Comparison of ENCODE assay signal across 20 cellular contexts in the genomic region with DNA sequence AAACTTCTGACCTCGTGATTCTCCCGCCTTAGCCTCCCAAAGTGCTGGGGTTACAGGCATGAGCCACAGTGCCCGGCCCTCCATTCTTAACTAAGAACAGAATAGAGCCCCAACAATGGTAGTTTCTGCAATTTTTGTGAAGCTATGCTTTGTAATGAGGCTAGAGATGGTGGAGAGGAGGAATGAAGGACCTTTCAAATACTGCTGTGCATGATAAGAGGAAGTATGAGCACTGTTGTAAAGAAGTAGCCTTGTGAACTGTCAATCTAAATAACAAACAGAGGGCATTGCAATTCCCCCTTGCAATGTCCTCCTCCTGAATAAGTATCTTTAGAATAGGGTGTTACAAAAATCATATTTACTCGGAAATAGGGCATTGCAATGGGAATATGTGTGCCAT.
"Had no signal": no experiment of that assay in that cellular context is flagged by ENCODE, and none has a peak within 500 bp of the region (broad histone marks: within the 10 kb centered on the region; RNA-seq: fewer than 3 reads in every experiment).

No MANE protein-coding gene starts in this region.

- DNase-seq: activated CD4-positive, alpha-beta T cell treated with anti-CD3 and anti-CD28 coated beads for 36 hours; activated CD8-positive, alpha-beta memory T cell treated with anti-CD3 and anti-CD28 coated beads, Interleukin-2, amount 50 U/mL, for 4 hours; activated CD8-positive, alpha-beta T cell treated with anti-CD3 and anti-CD28 coated beads for 36 hours; activated gamma-delta T cell treated with Interleukin-2 at 50 U/mL for 16 hours; activated naive CD4-positive, alpha-beta T cell treated with anti-CD3 and anti-CD28 coated beads, Interleukin-2, amount 10 ng/mL, durations not matched to agents 7 days and 5 days; activated naive CD8-positive, alpha-beta T cell treated with anti-CD3 and anti-CD28 coated beads for 36 hours; activated T-cell treated with anti-CD3 and anti-CD28 coated beads, Interleukin-2, amount 50 U/mL, for 72 hours; brain microvascular endothelial cell; NCI-H1092; NCI-H1417; NCI-H1930; NCI-H2171; NCI-H226; NCI-H526 treated with DMSO at 0.1 percent for 48 hours; NCI-H82; SIG-M5; T-helper 17 cell; T-helper 9 cell had no signal

- H3K27ac ChIP-seq: brain microvascular endothelial cell, cardiac muscle cell had no signal

- H3K36me3 Mint-ChIP-seq: activated naive CD4-positive, alpha-beta T cell treated with anti-CD3 and anti-CD28 coated beads, Interleukin-2, amount 10 ng/mL, durations not matched to agents 7 days and 5 days; activated naive CD8-positive, alpha-beta T cell treated with anti-CD3 and anti-CD28 coated beads for 36 hours had no signal

- H3K27ac Mint-ChIP-seq: activated CD4-positive, alpha-beta T cell treated with anti-CD3 and anti-CD28 coated beads for 36 hours; activated CD8-positive, alpha-beta T cell treated with anti-CD3 and anti-CD28 coated beads for 36 hours; activated naive CD4-positive, alpha-beta T cell treated with anti-CD3 and anti-CD28 coated beads, Interleukin-2, amount 10 ng/mL, durations not matched to agents 7 days and 5 days; activated naive CD8-positive, alpha-beta T cell treated with anti-CD3 and anti-CD28 coated beads for 36 hours; activated T-cell treated with anti-CD3 and anti-CD28 coated beads, Interleukin-2, amount 50 U/mL, for 72 hours; activated T-helper 2 cell treated with anti-CD3 and anti-CD28 coated beads, Interferon-gamma antibody, Interleukin-2, Interleukin-4, amounts not matched to agents 10 μg/mL and 5 μg/mL and 100 μg/mL, durations not matched to agents 14 hours and 24 hours and 36 hours; T-helper 17 cell had no signal

- ATAC-seq: activated CD4-positive, alpha-beta T cell treated with anti-CD3 and anti-CD28 coated beads for 36 hours; activated CD8-positive, alpha-beta T cell treated with anti-CD3 and anti-CD28 coated beads for 36 hours; activated T-cell treated with anti-CD3 and anti-CD28 coated beads, Interleukin-2, amount 50 U/mL, for 72 hours; T-helper 17 cell had no signal

- H3K4me1 Mint-ChIP-seq: activated CD4-positive, alpha-beta T cell treated with anti-CD3 and anti-CD28 coated beads for 36 hours; activated naive CD4-positive, alpha-beta T cell treated with anti-CD3 and anti-CD28 coated beads, Interleukin-2, amount 10 ng/mL, durations not matched to agents 7 days and 5 days; activated naive CD8-positive, alpha-beta T cell treated with anti-CD3 and anti-CD28 coated beads for 36 hours; T-helper 17 cell had no signal

- H3K36me3 ChIP-seq: brain microvascular endothelial cell, cardiac muscle cell had no signal

- H3K4me3 Mint-ChIP-seq: activated CD4-positive, alpha-beta T cell treated with anti-CD3 and anti-CD28 coated beads for 36 hours; activated CD8-positive, alpha-beta T cell treated with anti-CD3 and anti-CD28 coated beads for 36 hours; activated naive CD4-positive, alpha-beta T cell treated with anti-CD3 and anti-CD28 coated beads, Interleukin-2, amount 10 ng/mL, durations not matched to agents 7 days and 5 days; activated naive CD8-positive, alpha-beta T cell treated with anti-CD3 and anti-CD28 coated beads for 36 hours; activated T-cell treated with anti-CD3 and anti-CD28 coated beads, Interleukin-2, amount 50 U/mL, for 72 hours; T-helper 17 cell had no signal

- H3K4me3 ChIP-seq: cardiac muscle cell had no signal

- H3K9me3 Mint-ChIP-seq: activated CD8-positive, alpha-beta T cell treated with anti-CD3 and anti-CD28 coated beads for 36 hours; activated naive CD4-positive, alpha-beta T cell treated with anti-CD3 and anti-CD28 coated beads, Interleukin-2, amount 10 ng/mL, durations not matched to agents 7 days and 5 days; activated naive CD8-positive, alpha-beta T cell treated with anti-CD3 and anti-CD28 coated beads for 36 hours; activated T-cell treated with anti-CD3 and anti-CD28 coated beads, Interleukin-2, amount 50 U/mL, for 72 hours; activated T-helper 2 cell treated with anti-CD3 and anti-CD28 coated beads, Interferon-gamma antibody, Interleukin-2, Interleukin-4, amounts not matched to agents 10 μg/mL and 5 μg/mL and 100 μg/mL, durations not matched to agents 14 hours and 24 hours and 36 hours had no signal

- H3K27me3 ChIP-seq: brain microvascular endothelial cell, cardiac muscle cell had no signal
